ENCODE assay signal across 8 cellular contexts in genomic region chr5:73591102-73591695, GRCh38. TPM values are rescaled to one million over a fixed set of nuclear protein-coding genes. Genes with fewer than 3 reads are reported as not detected.
DNase-seq lines count a peak whose midpoint lies in the region; ATAC-seq and TF ChIP-seq lines count a peak whose summit lies in the region.

No MANE protein-coding gene starts in this region.

- H3K4me1 Mint-ChIP-seq in central memory CD8-positive, alpha-beta T cell = no peaks in the 10 kb centered on the region

- H3K4me3 Mint-ChIP-seq in central memory CD8-positive, alpha-beta T cell = no peak overlapping the region

- DNase-seq in DMS153 treated with DMSO at 0.1 percent for 48 hours (lab: John Stamatoyannopoulos, UW; ENCODE audit: unreplicated experiment) = peak; percentile 60
- peak; percentile 61 for DNase-seq in NCI-H1105 (lab: John Stamatoyannopoulos, UW)
- peak; percentile 22 to 57 for DNase-seq in central memory CD8-positive, alpha-beta T cell (ENCODE audit: low spot score in 2 of 2)
- DNase-seq in left colon = no peak
- DNase-seq in stimulated activated CD8-positive, alpha-beta memory T cell treated with anti-CD3 and anti-CD28 coated beads, Interleukin-15, amount 100 ng/mL, for 1 hour (ENCODE audit: low read depth) = peak; percentile 23

- ATAC-seq in GM21576 (IDR thresholded peaks at IDR 0.05; ENCODE audit: unreplicated experiment) = peak; percentile 46
- ATAC-seq in SK-N-SH treated with all-trans-retinoic acid at 6 μM for 48 hours = peak; percentile 86
- ATAC-seq in central memory CD8-positive, alpha-beta T cell (replicated peaks; ENCODE audit: extremely low read depth, poor library complexity, severe bottlenecking) = no peak
- ATAC-seq in left colon = peak; percentile 81
- no peak for ATAC-seq in GM18520 (IDR thresholded peaks at IDR 0.05; ENCODE audit: unreplicated experiment)

- H3K9me3 Mint-ChIP-seq in central memory CD8-positive, alpha-beta T cell = no peaks in the 10 kb centered on the region

- no peaks in the 10 kb centered on the region for H3K36me3 Mint-ChIP-seq in central memory CD8-positive, alpha-beta T cell (ENCODE audit: insufficient read depth)

- H3K27me3 Mint-ChIP-seq in central memory CD8-positive, alpha-beta T cell = no peaks in the 10 kb centered on the region

- H3K27ac Mint-ChIP-seq in central memory CD8-positive, alpha-beta T cell (ENCODE audit: low read depth) = no peak overlapping the region

- intact Hi-C loops in left colon (cut with DNase I, micrococcal nuclease) = loop anchor here in 1 of 2 donors (2.0 kb wide), 1 partner anchor 202 kb away; no protein-coding TSS in a partner anchor

TF ChIP-seq in SK-N-SH treated with all-trans-retinoic acid at 6 μM for 48 hours, 23 proteins besides CTCF, POLR2A, EP300 and RAD21:
- TF ChIP-seq TSHZ2 (CRISPR knock-in tag; IDR thresholded peaks at IDR 0.05) = no peak
- no peak for TF ChIP-seq PPARA (CRISPR knock-in tag; IDR thresholded peaks at IDR 0.05; ENCODE audit: borderline replicate concordance)

RNA-seq across cellular contexts. Expression of gene UTP15, which starts 25.7 kb away (rescaled TPM):
- total RNA-seq in left colon = 10 to 100 TPM in 1 of 2 donors, 1 to 10 TPM in 1; 9.3 to 12.4 TPM

RNA-seq across cellular contexts. Expression of gene ANKRA2, which starts 25.8 kb away (rescaled TPM):
- total RNA-seq in left colon = 10 to 100 TPM; 19.5 to 20.7 TPM

RNA-seq across cellular contexts. Expression of gene ARHGEF28, which starts 34.8 kb away (rescaled TPM):
- total RNA-seq in left colon = 10 to 100 TPM in 1 of 2 donors, 1 to 10 TPM in 1; 9.5 to 13.5 TPM

Comparison
In these comparisons a context has a peak if more than half of its experiments do, and no peak if none do; other contexts are left out.
1. DNase-seq: peak in DMS153 treated with DMSO at 0.1 percent for 48 hours (single experiment), NCI-H1105 (single experiment), central memory CD8-positive, alpha-beta T cell (2 of 2) and stimulated activated CD8-positive, alpha-beta memory T cell treated with anti-CD3 and anti-CD28 coated beads, Interleukin-15, amount 100 ng/mL, for 1 hour (single experiment); none in left colon (0 of 2).
2. ATAC-seq: peak in GM21576 (single experiment), SK-N-SH treated with all-trans-retinoic acid at 6 μM for 48 hours (single experiment) and left colon (single experiment); none in central memory CD8-positive, alpha-beta T cell (single experiment) and GM18520 (single experiment).